Comparison of ENCODE assay signal across 8 cellular contexts in genomic region chr6:117840541-117840983, GRCh38.
DNase-seq lines count a peak whose midpoint lies in the region; ATAC-seq, FAIRE-seq and TF ChIP-seq lines count a peak whose summit lies in the region.

No MANE protein-coding gene starts in this region.

- H3K4ac ChIP-seq in mesenchymal stem cell (ENCODE audit: low read depth in 1 of 2, low read length in 2 of 2), result no peak overlapping the region

- intact Hi-C loops in heart left ventricle (cut with DNase I), result loop anchor here in 2 of 10 donors (10.0 kb wide), 1 partner anchor 424 kb away; no protein-coding TSS in a partner anchor

- no peak overlapping the region for H4K91ac ChIP-seq in mesenchymal stem cell (ENCODE audit: low read length)

- H2BK12ac ChIP-seq in mesenchymal stem cell (ENCODE audit: low read length in 2 of 2), result no peak overlapping the region

- H3K4me2 ChIP-seq in mesenchymal stem cell (ENCODE audit: low read length, poor library complexity, severe bottlenecking), result no peak overlapping the region

- TF ChIP-seq POLR2A in gastroesophageal sphincter (IDR thresholded peaks at IDR 0.05) (no peak), heart left ventricle (IDR thresholded peaks at IDR 0.05) (no peak)

- H3K4me1 ChIP-seq in mesenchymal stem cell (ENCODE audit: control insufficient read depth, insufficient read depth, low read depth, low read length) (no peaks in the 10 kb centered on the region), gastroesophageal sphincter (no peaks in the 10 kb centered on the region), heart left ventricle (no peaks in the 10 kb centered on the region)

- H2BK120ac ChIP-seq in mesenchymal stem cell (ENCODE audit: low read depth, low read length), result no peak overlapping the region

- WGBS in mesenchymal stem cell, result 0% methylated on average over 1 of the region's 2 CpGs
- WGBS in gastroesophageal sphincter (ENCODE audit: low coverage in 1 of 2), 2 donors, result 29% methylated on average over 1 of the region's 2 CpGs; no CpG with 5 or more reads in 1 of the 2 donors
- WGBS in heart left ventricle, 4 donors, result 6 to 25% (median 15%) methylated on average over 2 of the region's 2 CpGs

- TF ChIP-seq EP300 in gastroesophageal sphincter (IDR thresholded peaks at IDR 0.05), result no peak

- H3K23ac ChIP-seq in mesenchymal stem cell (ENCODE audit: low read length in 2 of 2), result no peak overlapping the region

- peak; percentile 30 for DNase-seq in GM13976 (ENCODE audit: low spot score)
- DNase-seq in NAMALWA (ENCODE audit: low spot score), result peak; percentile 75
- DNase-seq in mesenchymal stem cell, result peak; percentile 57
- no peak for DNase-seq in cerebellum (ENCODE audit: low spot score)
- DNase-seq in heart left ventricle, result no peak

- H2BK5ac ChIP-seq in mesenchymal stem cell (ENCODE audit: low read depth, low read length, poor library complexity, severe bottlenecking), result no peak overlapping the region

- H4K8ac ChIP-seq in mesenchymal stem cell (ENCODE audit: low read length), result no peak overlapping the region

- H3K18ac ChIP-seq in mesenchymal stem cell (ENCODE audit: low read depth in 1 of 2, low read length in 2 of 2), result no peak overlapping the region

- H3K27me3 ChIP-seq in mesenchymal stem cell (ENCODE audit: control insufficient read depth in 1 of 2, insufficient read depth in 1 of 2, low read length in 2 of 2) (no peaks in the 10 kb centered on the region), gastroesophageal sphincter (no peaks in the 10 kb centered on the region), heart left ventricle (no peaks in the 10 kb centered on the region)

- ATAC-seq in HG02970 (IDR thresholded peaks at IDR 0.05; ENCODE audit: low FRiP score, unreplicated experiment), result no peak
- ATAC-seq in gastroesophageal sphincter, result no peak
- ATAC-seq in heart left ventricle, result no peak

- no peak overlapping the region for H3K14ac ChIP-seq in mesenchymal stem cell (ENCODE audit: low read length in 2 of 2)

- no peak overlapping the region for H2AFZ ChIP-seq in mesenchymal stem cell (ENCODE audit: low read depth, low read length)

- H3K9me3 ChIP-seq in mesenchymal stem cell (ENCODE audit: control insufficient read depth, low read length) (peaks cover 2% of the 10 kb centered on the region), gastroesophageal sphincter (peaks cover 0 to 21% (median 0%) of the 10 kb centered on the region in 3 donors), heart left ventricle (peaks cover 0 to 22% (median 2%) of the 10 kb centered on the region in 12 donors)

- no peaks in the 10 kb centered on the region for H3K36me3 ChIP-seq in mesenchymal stem cell (ENCODE audit: control insufficient read depth in 1 of 2, insufficient read depth in 2 of 2, low read depth in 1 of 2, low read length in 2 of 2)
- H3K36me3 ChIP-seq in gastroesophageal sphincter, result no peaks in the 10 kb centered on the region
- H3K36me3 ChIP-seq in heart left ventricle, result no peaks in the 10 kb centered on the region

- no peak overlapping the region for H2AK5ac ChIP-seq in mesenchymal stem cell (ENCODE audit: low read length, severe bottlenecking)

- peak; percentile 43 for FAIRE-seq in TTC549 (lab: Jason Lieb, UNC)

- H3K4me3 ChIP-seq in mesenchymal stem cell (ENCODE audit: insufficient read depth in 1 of 2, low read depth in 1 of 2, low read length in 2 of 2) (no peak overlapping the region), gastroesophageal sphincter (no peak overlapping the region), heart left ventricle (no peak overlapping the region)

- H2BK15ac ChIP-seq in mesenchymal stem cell (ENCODE audit: low read depth, poor library complexity, severe bottlenecking), result no peak overlapping the region

- no peak overlapping the region for H3K9ac ChIP-seq in mesenchymal stem cell (ENCODE audit: low read length)

- H3K79me1 ChIP-seq in mesenchymal stem cell (replicated peaks; ENCODE audit: low read length, poor library complexity, severe bottlenecking), result no peaks in the 10 kb centered on the region

- no peak for TF ChIP-seq CTCF in GM13976 (IDR thresholded peaks at IDR 0.05; ENCODE audit: borderline replicate concordance, control extremely low read depth, extremely low read depth, insufficient read depth, missing control alignments)
- TF ChIP-seq CTCF in gastroesophageal sphincter (IDR thresholded peaks at IDR 0.05), result no peak
- peak in 4 of 12 donors; percentile 5 to 23 (median 17) for TF ChIP-seq CTCF in heart left ventricle (IDR thresholded peaks at IDR 0.05)

- in situ Hi-C loops in GM13976 (cut with MboI; ENCODE audit: low sequenced_read_pairs, unreplicated experiment), result loop anchor here (25.0 kb wide), 1 partner anchor 503 kb away; no protein-coding TSS in a partner anchor

- H3K27ac ChIP-seq in mesenchymal stem cell (ENCODE audit: low read length, poor library complexity, severe bottlenecking) (no peak overlapping the region), gastroesophageal sphincter (no peak overlapping the region), heart left ventricle (no peak overlapping the region)

Comparison
In these comparisons a context has a peak if more than half of its experiments do, and no peak if none do; other contexts are left out.
1. DNase-seq: peak in GM13976 (single experiment), NAMALWA (single experiment) and mesenchymal stem cell (single experiment); none in cerebellum (single experiment) and heart left ventricle (0 of 5).